ENCODE assay signal across 12 cellular contexts in the genomic region with DNA sequence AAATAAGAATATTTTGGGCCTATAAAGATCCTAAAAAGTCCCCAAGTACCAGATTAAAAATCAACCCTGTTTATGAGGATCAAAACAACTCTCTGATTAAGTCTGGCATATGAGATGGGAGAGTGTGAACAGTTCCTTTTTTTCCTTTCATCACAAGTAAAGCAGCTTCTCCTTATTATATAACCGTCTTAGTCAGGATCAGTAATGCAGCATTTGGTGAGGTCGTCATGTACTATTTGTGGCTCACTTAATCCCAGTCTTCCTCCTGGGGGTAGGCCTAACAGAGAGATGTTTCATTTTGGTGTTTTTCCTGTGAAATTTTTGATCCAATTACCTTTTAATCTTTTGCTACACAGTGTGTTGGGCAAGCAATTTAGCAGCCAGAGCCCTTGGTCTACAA.
DNase-seq lines count a peak whose midpoint lies in the region; FAIRE-seq and TF ChIP-seq lines count a peak whose summit lies in the region.
"Had no signal": no experiment of that assay in that cellular context is flagged by ENCODE, and none has a peak within 500 bp of the region (broad histone marks: within the 10 kb centered on the region; RNA-seq: fewer than 3 reads in every experiment).

No MANE protein-coding gene starts in this region.

- TF ChIP-seq CTCF in osteocyte (IDR thresholded peaks at IDR 0.05), result no peak

- no peaks in the 10 kb centered on the region for H3K36me3 Mint-ChIP-seq in osteocyte (ENCODE audit: unreplicated experiment)

- peak overlapping the region; percentile 36 for H3K27ac Mint-ChIP-seq in osteocyte (ENCODE audit: unreplicated experiment)

- H3K27me3 Mint-ChIP-seq in osteocyte (ENCODE audit: unreplicated experiment), result no peaks in the 10 kb centered on the region

- DNase-seq in AML-193 (lab: John Stamatoyannopoulos, UW) (peak; percentile 48 to 55), OCI-M1 (lab: John Stamatoyannopoulos, UW) (peak; percentile 27), fibroblast of peridontal ligament (ENCODE audit: extremely low read depth) (peak; percentile 66), osteocyte (ENCODE audit: extremely low spot score, unreplicated experiment) (no peak), H54 (ENCODE audit: insufficient read length, low spot score) (no peak), HuH-7.5 (ENCODE audit: low spot score) (no peak), NCI-H345 treated with DMSO at 0.1 percent for 48 hours (lab: John Stamatoyannopoulos, UW; ENCODE audit: unreplicated experiment) (no peak)
- DNase-seq in activated T-cell treated with anti-CD3 and anti-CD28 coated beads, Interleukin-2, amount 50 U/mL, for 48 hours, result no peak
- DNase-seq: activated CD8-positive, alpha-beta memory T cell treated with anti-CD3 and anti-CD28 coated beads, Interleukin-2, amount 50 U/mL, for 4 hours; NCI-H1436 treated with DMSO at 0.1 percent for 48 hours; stimulated activated CD8-positive, alpha-beta memory T cell treated with anti-CD3 and anti-CD28 coated beads, Interleukin-4, amount 100 ng/mL, for 48 hours had no signal

- FAIRE-seq in H54 (lab: Jason Lieb, UNC), result no peak
- FAIRE-seq: endothelial cell of umbilical vein had no signal

- no peak for TF ChIP-seq POLR2A in H54 (IDR thresholded peaks at IDR 0.05; ENCODE audit: low read depth, low read length)

- no peaks in the 10 kb centered on the region for H3K9me3 Mint-ChIP-seq in osteocyte (ENCODE audit: unreplicated experiment)

- H3K4me3 Mint-ChIP-seq in osteocyte (ENCODE audit: unreplicated experiment), result no peak overlapping the region

- peaks cover 20% of the 10 kb centered on the region for H3K4me1 Mint-ChIP-seq in osteocyte (ENCODE audit: unreplicated experiment)

Comparison
In these comparisons a context has a peak if more than half of its experiments do, and no peak if none do; other contexts are left out.
1. DNase-seq: peak in AML-193 (2 of 2), OCI-M1 (single experiment) and fibroblast of peridontal ligament (single experiment); none in osteocyte (single experiment), activated T-cell treated with anti-CD3 and anti-CD28 coated beads, Interleukin-2, amount 50 U/mL, for 48 hours (0 of 2), H54 (single experiment), HuH-7.5 (single experiment) and NCI-H345 treated with DMSO at 0.1 percent for 48 hours (single experiment).